In the genomic region with DNA sequence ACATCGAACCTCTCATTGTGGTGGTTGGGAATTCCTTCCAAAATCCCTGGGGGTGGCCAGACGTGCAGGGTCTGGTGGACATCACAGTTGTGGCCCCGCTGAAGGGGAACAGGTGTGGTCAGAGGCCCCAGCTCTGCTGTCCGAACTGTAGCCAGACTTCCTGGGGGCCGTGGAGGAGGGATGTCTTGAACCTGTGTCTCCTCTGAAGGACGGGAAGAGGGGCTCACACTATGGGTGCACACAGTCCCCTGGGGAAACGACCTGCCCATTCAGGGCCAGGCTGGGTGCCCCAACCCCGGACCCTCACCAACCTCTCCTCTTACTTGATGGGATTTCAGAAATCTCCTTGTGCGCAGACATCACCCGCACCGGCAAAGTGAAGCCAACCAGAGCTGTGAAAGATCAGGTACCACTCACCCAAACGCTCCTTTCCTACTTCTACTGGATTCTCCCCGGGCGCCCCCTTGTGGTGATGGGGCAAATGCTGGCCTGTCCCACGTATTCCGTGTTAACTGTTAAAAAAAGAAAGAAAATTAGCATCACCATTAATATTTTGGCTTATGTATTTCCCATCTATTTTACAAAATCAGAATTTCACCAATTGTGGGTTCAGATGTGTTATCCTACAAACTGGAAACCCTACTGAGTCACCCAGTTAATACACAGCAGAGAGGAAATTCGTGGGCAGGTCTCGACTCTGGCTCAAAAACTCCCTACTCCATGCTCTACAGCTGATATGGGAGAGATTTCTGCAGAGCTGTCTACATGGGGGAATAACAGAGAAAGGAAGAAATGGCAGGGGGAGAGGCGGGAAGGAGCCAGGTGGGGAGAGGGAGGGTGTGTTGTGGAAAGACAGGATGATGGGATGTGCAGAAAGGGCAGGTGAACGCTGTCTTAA, we compare ENCODE assay signal across 8 cellular contexts. TPM values are rescaled to one million over a fixed set of nuclear protein-coding genes. Genes with fewer than 3 reads are reported as not detected.
DNase-seq lines count a peak whose midpoint lies in the region; ATAC-seq and TF ChIP-seq lines count a peak whose summit lies in the region.

No MANE protein-coding gene starts in this region.

- H3K4me3 Mint-ChIP-seq in nephron progenitor cell = no peak overlapping the region
- H3K4me3 Mint-ChIP-seq in stimulated activated naive CD8-positive, alpha-beta T cell treated with anti-CD3 and anti-CD28 coated beads, Interleukin-15, amount 100 ng/mL, for 72 hours = no peak overlapping the region

- peaks cover 47% of the 10 kb centered on the region for H3K27me3 Mint-ChIP-seq in nephron progenitor cell (ENCODE audit: low read depth, poor library complexity)
- H3K27me3 Mint-ChIP-seq in stimulated activated naive CD8-positive, alpha-beta T cell treated with anti-CD3 and anti-CD28 coated beads, Interleukin-15, amount 100 ng/mL, for 72 hours = peaks cover 18% of the 10 kb centered on the region

- 17 to 23% methylated on average over 14 to 15 of the region's 20 CpGs for WGBS in esophagus squamous epithelium, 2 donors

- intact Hi-C loops in esophagus squamous epithelium (cut with DNase I) = loop anchor here (5.0 kb wide), 1 partner anchor 209 kb away; no protein-coding TSS in a partner anchor

- TF ChIP-seq CTCF in BE2C (IDR thresholded peaks at IDR 0.05; ENCODE audit: low read depth, low read length) = peak; percentile 77
- TF ChIP-seq CTCF in esophagus squamous epithelium (IDR thresholded peaks at IDR 0.05) = peak; percentile 41 to 89 (median 80)
- peak; percentile 89 for TF ChIP-seq CTCF in nephron progenitor cell (IDR thresholded peaks at IDR 0.05)

- H3K27ac ChIP-seq in esophagus squamous epithelium = no peak overlapping the region

- H3K36me3 Mint-ChIP-seq in nephron progenitor cell (ENCODE audit: low read depth) = no peaks in the 10 kb centered on the region

- no peaks in the 10 kb centered on the region for H3K4me1 Mint-ChIP-seq in nephron progenitor cell
- peaks cover 9% of the 10 kb centered on the region for H3K4me1 Mint-ChIP-seq in stimulated activated naive CD8-positive, alpha-beta T cell treated with anti-CD3 and anti-CD28 coated beads, Interleukin-15, amount 100 ng/mL, for 72 hours

- no peak for TF ChIP-seq POLR2A in esophagus squamous epithelium (IDR thresholded peaks at IDR 0.05)

- ATAC-seq in stimulated activated naive CD8-positive, alpha-beta T cell treated with anti-CD3 and anti-CD28 coated beads, Interleukin-15, amount 100 ng/mL, for 72 hours = peak; percentile 78
- ATAC-seq in GM18498 (IDR thresholded peaks at IDR 0.05; ENCODE audit: unreplicated experiment) = no peak

- H3K9me3 ChIP-seq in BE2C (no peaks in the 10 kb centered on the region), esophagus squamous epithelium (no peaks in the 10 kb centered on the region)

- H3K36me3 ChIP-seq in BE2C (no peaks in the 10 kb centered on the region), esophagus squamous epithelium (no peaks in the 10 kb centered on the region)

- H3K27ac Mint-ChIP-seq in nephron progenitor cell = no peak overlapping the region
- H3K27ac Mint-ChIP-seq in stimulated activated naive CD8-positive, alpha-beta T cell treated with anti-CD3 and anti-CD28 coated beads, Interleukin-15, amount 100 ng/mL, for 72 hours = no peak overlapping the region

- H3K9me3 Mint-ChIP-seq in nephron progenitor cell = no peaks in the 10 kb centered on the region
- peaks cover 0 to 12% of the 10 kb centered on the region in 2 donors for H3K9me3 Mint-ChIP-seq in stimulated activated naive CD8-positive, alpha-beta T cell treated with anti-CD3 and anti-CD28 coated beads, Interleukin-15, amount 100 ng/mL, for 72 hours

- H3K4me1 ChIP-seq in BE2C (no peaks in the 10 kb centered on the region), esophagus squamous epithelium (no peaks in the 10 kb centered on the region)

- H3K27me3 ChIP-seq in BE2C = no peaks in the 10 kb centered on the region; the same call in 1 of the 2 replicates
- peaks cover 0 to 64% (median 0%) of the 10 kb centered on the region in 4 donors for H3K27me3 ChIP-seq in esophagus squamous epithelium

- DNase-seq in BE2C = peak; percentile 70
- peak; percentile 40 for DNase-seq in HCEC 1CT
- peak; percentile 48 to 50 for DNase-seq in NOMO-1 (lab: John Stamatoyannopoulos, UW; ENCODE audit: unreplicated experiment in 2 of 2)
- DNase-seq in activated CD8-positive, alpha-beta memory T cell treated with anti-CD3 and anti-CD28 coated beads, Interleukin-2, amount 50 U/mL, for 4 hours = peak; percentile 68
- DNase-seq in esophagus squamous epithelium (lab: John Stamatoyannopoulos, UW) = no peak
- DNase-seq in nephron progenitor cell = peak; percentile 93
- peak; percentile 63 to 65 for DNase-seq in stimulated activated naive CD8-positive, alpha-beta T cell treated with anti-CD3 and anti-CD28 coated beads, Interleukin-15, amount 100 ng/mL, for 72 hours

- no peak overlapping the region for H3K4me3 ChIP-seq in BE2C (ENCODE audit: low read depth, low read length)
- H3K4me3 ChIP-seq in esophagus squamous epithelium = no peak overlapping the region

RNA-seq across cellular contexts. Expression of gene PADI4, which starts 28.1 kb away (rescaled TPM):
- not detected for polyA plus RNA-seq in BE2C (2012; ENCODE audit: insufficient read depth, insufficient read length, low read depth)
- not detected for total RNA-seq in esophagus squamous epithelium

RNA-seq across cellular contexts. Expression of gene PADI6, which starts 35.9 kb away (rescaled TPM):
- not detected for polyA plus RNA-seq in BE2C (2012; ENCODE audit: insufficient read depth, insufficient read length, low read depth)
- total RNA-seq in esophagus squamous epithelium = not detected
